8 cellular contexts compared by ENCODE assay signal in genomic region chr17:57084802-57085447, GRCh38. TPM values are rescaled to one million over a fixed set of nuclear protein-coding genes. Genes with fewer than 3 reads are reported as not detected.
DNase-seq lines count a peak whose midpoint lies in the region; ATAC-seq and TF ChIP-seq lines count a peak whose summit lies in the region.

Gene AKAP1 (plus strand): TSS chr17:57085246. CDS start chr17:57105465, 20,219 bp downstream.

- H3K27ac ChIP-seq in fibroblast of lung (ENCODE audit: insufficient read depth, low read length), result peak within 1 kb of the TSS; percentile 93

- peaks cover 2% of the 10 kb centered on the region for H3K4me1 ChIP-seq in fibroblast of lung (ENCODE audit: control insufficient read depth, extremely low read depth, insufficient read depth, low read length)

- TF ChIP-seq CTCF in LNCaP clone FGC (IDR thresholded peaks at IDR 0.05; ENCODE audit: control insufficient read depth, extremely low read depth, insufficient read depth) (peak; percentile 38), fibroblast of lung (conservative IDR thresholded peaks at IDR 0.05 in 1 of 2, IDR thresholded peaks at IDR 0.05 in 1 of 2; ENCODE audit: low read depth in 1 of 2, low read length in 2 of 2) (no peak)

- H3K9me3 ChIP-seq in fibroblast of lung (ENCODE audit: control insufficient read depth, insufficient read depth, low read depth, low read length), result no peaks in the 10 kb centered on the region

- H3K9me3 Mint-ChIP-seq in naive thymus-derived CD8-positive, alpha-beta T cell, result no peaks in the 10 kb centered on the region

- H3K36me3 ChIP-seq in fibroblast of lung (ENCODE audit: control insufficient read depth, insufficient read depth, low read length), result no peaks in the 10 kb centered on the region

- H3K27me3 Mint-ChIP-seq in naive thymus-derived CD8-positive, alpha-beta T cell, result no peaks in the 10 kb centered on the region

- no peaks in the 10 kb centered on the region for H4K20me1 ChIP-seq in fibroblast of lung (ENCODE audit: control insufficient read depth, extremely low read depth, insufficient read depth, low read length)

- H3K4me1 Mint-ChIP-seq in naive thymus-derived CD8-positive, alpha-beta T cell, result peaks cover 21 to 45% (median 38%) of the 10 kb centered on the region in 4 donors

- POLR2A ChIA-PET in naive thymus-derived CD8-positive, alpha-beta T cell (lab: Charles Lee), result interaction anchor here (0.5 to 1.9 kb wide), 10 partner anchors 17 to 1433 kb away, joined by 3 to 11 read pairs (median 4); partner anchors contain the start of genes COIL, MRPS23, SCPEP1 and TRIM25

- peak within 1 kb of the TSS; percentile 95 for H3K4me2 ChIP-seq in fibroblast of lung (ENCODE audit: extremely low read depth, insufficient read depth, low read length)

- no peaks in the 10 kb centered on the region for H3K36me3 Mint-ChIP-seq in naive thymus-derived CD8-positive, alpha-beta T cell

- H3K4me3 Mint-ChIP-seq in naive thymus-derived CD8-positive, alpha-beta T cell, result peak within 1 kb of the TSS; percentile 85 to 93 (median 91)

- peak within 1 kb of the TSS; percentile 87 for H3K4me3 ChIP-seq in LNCaP clone FGC (ENCODE audit: low read depth, low read length)
- H3K4me3 ChIP-seq in fibroblast of lung (replicated peaks in 1 of 4; ENCODE audit: control extremely low read depth in 1 of 4, insufficient read depth in 1 of 4, low read depth in 3 of 4, low read length in 4 of 4), result peak within 1 kb of the TSS; percentile 74 to 98 (median 80)

- DNase-seq in ELF-1 (ENCODE audit: low read depth, low spot score) (peak; percentile 96), H4 (ENCODE audit: low spot score) (peak; percentile 94), LNCaP clone FGC (ENCODE audit: low read depth) (peak; percentile 79), RPMI8226 (peak; percentile 98), fibroblast of lung (ENCODE audit: low read depth in 2 of 2) (peak; percentile 88 to 93)
- DNase-seq in activated T-helper 1 cell treated with anti-CD3 and anti-CD28 coated beads, Interleukin-2, amount 50 U/mL, for 16 hours (ENCODE audit: low read depth in 1 of 2, low spot score in 1 of 2), result peak; percentile 85 to 94
- DNase-seq in naive thymus-derived CD8-positive, alpha-beta T cell, result peak; percentile 89 to 99 (median 96)
- peak; percentile 89 to 96 (median 95) for DNase-seq in stimulated activated naive CD4-positive, alpha-beta T cell (lab: John Stamatoyannopoulos, UW)

- peak within 1 kb of the TSS; percentile 87 for H2AFZ ChIP-seq in fibroblast of lung (ENCODE audit: low read length)

- H3K27ac Mint-ChIP-seq in naive thymus-derived CD8-positive, alpha-beta T cell, result peak within 1 kb of the TSS; percentile 87 to 97 (median 93)

- H3K27me3 ChIP-seq in fibroblast of lung (ENCODE audit: control insufficient read depth, insufficient read depth, low read length), result no peaks in the 10 kb centered on the region

- H3K79me2 ChIP-seq in fibroblast of lung (ENCODE audit: control insufficient read depth, insufficient read depth, low read length), result peaks cover 2% of the 10 kb centered on the region

- peak within 1 kb of the TSS; percentile 95 for H3K9ac ChIP-seq in fibroblast of lung (ENCODE audit: insufficient read depth, low read length)

- ATAC-seq in naive thymus-derived CD8-positive, alpha-beta T cell, result peak; percentile 85 to 88

RNA-seq across cellular contexts. Expression of gene AKAP1, which starts in this region (rescaled TPM):
- total RNA-seq in H4 (2014; rRNA removed; shearing (Covaris generic)), result 14.3 and 19.9 TPM in 2 replicates
- 9.1 and 13.9 TPM in 2 replicates for total RNA-seq in fibroblast of lung
- 4.8 and 12.8 TPM in 2 replicates for polyA plus RNA-seq in fibroblast of lung
- polyA plus RNA-seq in fibroblast of lung (2012), result 4.7 and 7.4 TPM in 2 replicates
- polyA minus RNA-seq in fibroblast of lung (ENCODE audit: low replicate concordance), result 54.4 and 102 TPM in 2 replicates
- 10 to 100 TPM; 27.2 to 31.3 TPM for total RNA-seq in naive thymus-derived CD8-positive, alpha-beta T cell
- 10 to 100 TPM; 14.5 to 26.9 (median 19.4) TPM for polyA plus RNA-seq in naive thymus-derived CD8-positive, alpha-beta T cell

Comparison
In these comparisons a context has a peak if more than half of its experiments do, and no peak if none do; other contexts are left out.
1. Peak in every context shown above with its lines: DNase-seq, ATAC-seq, H3K4me3 ChIP-seq and H3K27ac ChIP-seq.